In genomic region chr1:25443030-25443699, GRCh38 we compare ENCODE assay signal across 27 cellular contexts. TPM values are rescaled to one million over a fixed set of nuclear protein-coding genes. Genes with fewer than 3 reads are reported as not detected.
DNase-seq lines count a peak whose midpoint lies in the region; ATAC-seq, FAIRE-seq and TF ChIP-seq lines count a peak whose summit lies in the region.
"Had no signal": no experiment of that assay in that cellular context is flagged by ENCODE, and none has a peak within 500 bp of the region (broad histone marks: within the 10 kb centered on the region; RNA-seq: fewer than 3 reads in every experiment).

No MANE protein-coding gene starts in this region.

- RAD21 ChIA-PET in GM12878 (lab: Charles Lee; ENCODE audit: unreplicated experiment) = interaction anchor here (1.4 to 2.4 kb wide), 2 partner anchors 33 to 42 kb away, joined by 3 to 12 read pairs; no protein-coding TSS in a partner anchor

- 91% methylated on average over 4 of the region's 4 CpGs for WGBS in GM12878 (ENCODE audit: insufficient coverage, insufficient replicate concordance, low lambda C conversion rate, missing lambda C conversion rate)
- 80 to 89% (median 80%) methylated on average over 4 of the region's 4 CpGs for WGBS in psoas muscle, 3 donors

- FAIRE-seq in G401.6 (lab: Jason Lieb, UNC) (peak; percentile 28), GM12878 (lab: Jason Lieb, UNC) (peak; percentile 64)
- FAIRE-seq: A204.1, RCC 7860 had no signal

- H3K9me3 Mint-ChIP-seq in activated T-cell treated with anti-CD3 and anti-CD28 coated beads, Interleukin-2, amount 50 U/mL, for 24 hours = no peaks in the 10 kb centered on the region
- no peaks in the 10 kb centered on the region for H3K9me3 Mint-ChIP-seq in osteocyte (ENCODE audit: unreplicated experiment)
- H3K9me3 Mint-ChIP-seq: endodermal cell, nephron, WTC11 had no signal

- no peak overlapping the region for H3K4me3 Mint-ChIP-seq in activated T-cell treated with anti-CD3 and anti-CD28 coated beads, Interleukin-2, amount 50 U/mL, for 24 hours
- H3K4me3 Mint-ChIP-seq in osteocyte (ENCODE audit: unreplicated experiment) = no peak overlapping the region
- H3K4me3 Mint-ChIP-seq: CD14-positive monocyte, endodermal cell, nephron, WTC11 had no signal

- peaks cover 9% of the 10 kb centered on the region for H3K79me2 ChIP-seq in GM12878 (ENCODE audit: control insufficient read depth, insufficient read depth, low read length)

- H3K36me3 Mint-ChIP-seq in activated T-cell treated with anti-CD3 and anti-CD28 coated beads, Interleukin-2, amount 50 U/mL, for 24 hours (ENCODE audit: low read depth) = peaks cover 23% of the 10 kb centered on the region
- peaks cover 9% of the 10 kb centered on the region for H3K36me3 Mint-ChIP-seq in osteocyte (ENCODE audit: unreplicated experiment)

- no peak for TF ChIP-seq RAD21 in GM12878 (IDR thresholded peaks at IDR 0.05; ENCODE audit: insufficient read depth, low read depth, low read length)

- H3K4me3 ChIP-seq in GM12878 (no peak overlapping the region), psoas muscle (no peak overlapping the region), foreskin fibroblast (ENCODE audit: low read depth in 1 of 2, low read length in 2 of 2) (no peak overlapping the region)
- H3K4me3 ChIP-seq: hepatocyte, lung, mucosa of descending colon, ovary, SJSA1, skin epidermis had no signal

- BruUV-seq in GM12878 (replicated peaks; lab: Mats Ljungman, UMichigan) = no TSS peak

- in situ Hi-C loops in GM12878 (cut with MboI) = no loop called here

- no peaks in the 10 kb centered on the region; the same call in 2 of the 3 replicates for H3K9me3 ChIP-seq in GM12878 (replicated peaks; ENCODE audit: control insufficient read depth, insufficient read depth, low read length)
- no peaks in the 10 kb centered on the region for H3K9me3 ChIP-seq in psoas muscle
- H3K9me3 ChIP-seq: mucosa of descending colon, ovary, SJSA1 had no signal

- H3K27ac ChIP-seq in GM12878 (ENCODE audit: control insufficient read depth, insufficient read depth) = no peak overlapping the region
- H3K27ac ChIP-seq in psoas muscle = peak overlapping the region; percentile 8
- H3K27ac ChIP-seq: hepatocyte, ovary, SJSA1, skin epidermis had no signal

- H2AFZ ChIP-seq in GM12878 (ENCODE audit: control insufficient read depth, low read depth, low read length) = no peak overlapping the region
- H2AFZ ChIP-seq: hepatocyte had no signal

- ATAC-seq in GM12878 (no peak), psoas muscle (no peak)
- ATAC-seq: mucosa of descending colon; stimulated activated naive CD8-positive, alpha-beta T cell treated with anti-CD3 and anti-CD28 coated beads, Interleukin-15, Interleukin-2, amounts not matched to agents 100 U/mL and 50 U/mL, for 24 hours; WTC11 had no signal

- TF ChIP-seq POLR2A in GM12878 (IDR thresholded peaks at IDR 0.05; ENCODE audit: low read depth, low read length) = no peak

- no peaks in the 10 kb centered on the region for H3K36me3 ChIP-seq in GM12878 (ENCODE audit: control insufficient read depth in 2 of 2, insufficient read depth in 2 of 2, low read length in 1 of 2)
- H3K36me3 ChIP-seq in psoas muscle (ENCODE audit: insufficient read depth in 1 of 2, low read depth in 1 of 2) = peaks cover 5 to 18% of the 10 kb centered on the region in 2 donors
- H3K36me3 ChIP-seq: ovary had no signal

- H4K20me1 ChIP-seq in GM12878 (ENCODE audit: control insufficient read depth, insufficient read depth) = no peaks in the 10 kb centered on the region

- H3K4me2 ChIP-seq in GM12878 (ENCODE audit: control insufficient read depth, insufficient read depth) = no peak overlapping the region
- H3K4me2 ChIP-seq: hepatocyte had no signal

- no peak for DNase-seq in activated T-cell treated with anti-CD3 and anti-CD28 coated beads, Interleukin-2, amount 50 U/mL, for 24 hours
- DNase-seq in activated T-cell treated with anti-CD3 and anti-CD28 coated beads, Interleukin-2, amount 50 U/mL, for 1 hour = no peak
- DNase-seq in GM12878 (ENCODE audit: low read depth, low spot score) = no peak
- DNase-seq in psoas muscle = no peak
- DNase-seq in KG1 (lab: John Stamatoyannopoulos, UW) = no peak
- DNase-seq in osteocyte (ENCODE audit: extremely low spot score, unreplicated experiment) = no peak
- no peak for DNase-seq in foreskin fibroblast
- DNase-seq: activated CD4-positive, alpha-beta T cell treated with anti-CD3 and anti-CD28 coated beads, Interleukin-2, amount 50 U/mL, for 1 hour; dermis blood vessel endothelial cell; endodermal cell; GOT3; IMR-90; mucosa of descending colon; NCI-H1048; NCI-H1694; ovary; stimulated activated naive CD8-positive, alpha-beta T cell treated with anti-CD3 and anti-CD28 coated beads, Interleukin-15, Interleukin-2, amounts not matched to agents 100 U/mL and 50 U/mL, for 24 hours had no signal

- POLR2A ChIA-PET in GM12878 (lab: Charles Lee) = interaction anchor here (0.6 to 4.0 kb wide), 5 partner anchors 11 to 37 kb away, joined by 3 to 15 read pairs (median 3); no protein-coding TSS in a partner anchor

- CTCF ChIA-PET in GM12878 (lab: Yijun Ruan, JAX) = interaction anchor here (1.0 to 3.7 kb wide), 3 partner anchors 10 to 367 kb away, joined by 3 to 13 read pairs (median 3); no protein-coding TSS in a partner anchor

- TF ChIP-seq EP300 in GM12878 (IDR thresholded peaks at IDR 0.05; ENCODE audit: borderline replicate concordance in 1 of 2, control insufficient read depth in 1 of 2, low read depth in 2 of 2, low read length in 2 of 2) = no peak

- no peak for TF ChIP-seq CTCF in GM12878 (IDR thresholded peaks at IDR 0.05 in 2 of 3, conservative IDR thresholded peaks at IDR 0.05 in 1 of 3; ENCODE audit: control insufficient read depth in 2 of 3, extremely low read depth in 1 of 3, insufficient read depth in 1 of 3, low read depth in 3 of 3, low read length in 3 of 3)
- no peak for TF ChIP-seq CTCF in psoas muscle (IDR thresholded peaks at IDR 0.05)
- no peak for TF ChIP-seq CTCF in osteocyte (IDR thresholded peaks at IDR 0.05)
- no peak for TF ChIP-seq CTCF in foreskin fibroblast (IDR thresholded peaks at IDR 0.05; ENCODE audit: low read depth, low read length)

- H3K27me3 Mint-ChIP-seq in activated T-cell treated with anti-CD3 and anti-CD28 coated beads, Interleukin-2, amount 50 U/mL, for 24 hours = no peaks in the 10 kb centered on the region
- H3K27me3 Mint-ChIP-seq in osteocyte (ENCODE audit: unreplicated experiment) = no peaks in the 10 kb centered on the region

- no peaks in the 10 kb centered on the region for H3K27me3 ChIP-seq in GM12878 (replicated peaks in 1 of 2; ENCODE audit: control insufficient read depth in 2 of 2, insufficient read depth in 2 of 2, low read length in 1 of 2)
- no peaks in the 10 kb centered on the region for H3K27me3 ChIP-seq in psoas muscle (ENCODE audit: insufficient read depth in 3 of 3, low read length in 2 of 3)
- H3K27me3 ChIP-seq: hepatocyte, ovary, SJSA1 had no signal

- intact Hi-C loops in GM12878 (cut with micrococcal nuclease; ENCODE audit: unreplicated experiment) (no loop called here), psoas muscle (cut with DNase I) (no loop called here)

- H3K4me1 Mint-ChIP-seq in activated T-cell treated with anti-CD3 and anti-CD28 coated beads, Interleukin-2, amount 50 U/mL, for 24 hours (ENCODE audit: low read depth) = peaks cover 51% of the 10 kb centered on the region
- H3K4me1 Mint-ChIP-seq in osteocyte (ENCODE audit: unreplicated experiment) = peaks cover 23% of the 10 kb centered on the region

- peak overlapping the region; percentile 12 for H3K27ac Mint-ChIP-seq in activated T-cell treated with anti-CD3 and anti-CD28 coated beads, Interleukin-2, amount 50 U/mL, for 24 hours
- H3K27ac Mint-ChIP-seq in osteocyte (ENCODE audit: unreplicated experiment) = no peak overlapping the region
- H3K27ac Mint-ChIP-seq: endodermal cell, nephron, WTC11 had no signal

- H3K4me1 ChIP-seq in GM12878 (ENCODE audit: control insufficient read depth, insufficient read depth, low read length) (peaks cover 21% of the 10 kb centered on the region), psoas muscle (peaks cover 46% of the 10 kb centered on the region)
- H3K4me1 ChIP-seq: SJSA1 had no signal

- SMC1A ChIA-PET in GM12878 (lab: Charles Lee; ENCODE audit: uncharacterized antibody, unreplicated experiment) = interaction anchor here (1.0 to 2.8 kb wide), 5 partner anchors 8 to 44 kb away, joined by 3 to 11 read pairs (median 5); no protein-coding TSS in a partner anchor

- H3K9ac ChIP-seq in GM12878 (ENCODE audit: control insufficient read depth, insufficient read depth, low read length) = no peak overlapping the region

RNA-seq across cellular contexts. Expression of gene MACO1, which starts 12.5 kb away (rescaled TPM):
- total RNA-seq in GM12878 (2013; cell fraction: nucleolus; rRNA removed) = 15.8 and 15.9 TPM in 2 replicates
- total RNA-seq in GM12878 (2014; rRNA removed) (11.8 and 12.8 TPM in 2 replicates), GM12878 (2014; rRNA removed; fragmentation: Illumina TruSeq; extraction: Trizol) (15.6 and 16.0 TPM in 2 replicates), GM12878 (2021) (14.8 TPM in 2 replicates), psoas muscle (10 to 100 TPM; 22.7 to 49.7 (median 30.8) TPM), osteocyte (30.7 and 30.9 TPM in 2 replicates)
- polyA plus RNA-seq in GM12878 (2011; ENCODE audit: low read depth) = 7.9 TPM
- polyA plus RNA-seq in GM12878 (2011; rRNA removed) (19.8 and 23.0 TPM in 2 replicates), GM12878 (2014; fragmentation: Illumina TruSeq; extraction: Trizol) (14.6 and 20.8 TPM in 2 replicates), GM12878 (2014; fragmentation: Nextera tagmentation; extraction: Ambion mirVana) (1 to 10 TPM; 3.2 to 4.2 TPM), GM12878 (2014; rRNA removed) (8.4 and 8.8 TPM in 2 replicates), GM12878 (2016; fragmentation: Nextera tagmentation; extraction: Ambion mirVana) (1 to 10 TPM; 8.1 to 8.4 TPM), psoas muscle (10 to 100 TPM in 2 of 3 donors, 1 to 10 TPM in 1; 8.8 to 40.5 (median 34.9) TPM)
- 10.3 and 10.7 TPM in 2 replicates for polyA plus RNA-seq in GM12878 (2011; cell fraction: cytosol; rRNA removed)
- 9.7 and 13.5 TPM in 2 replicates for polyA plus RNA-seq in GM12878 (2011; cell fraction: nucleus; rRNA removed)
- polyA plus RNA-seq in GM12878 (2012) = 9.4 and 11.5 TPM in 2 replicates
- 10.9 and 12.6 TPM in 2 replicates for polyA minus RNA-seq in GM12878 (2011; rRNA and poly(A)+ RNA removed)
- polyA minus RNA-seq in GM12878 (2011; cell fraction: cytosol; rRNA and poly(A)+ RNA removed) = 6.0 and 7.1 TPM in 2 replicates
- polyA minus RNA-seq in GM12878 (2011; cell fraction: nucleus; rRNA and poly(A)+ RNA removed) = 4.0 and 5.2 TPM in 2 replicates

RNA-seq across cellular contexts. Expression of gene RHCE, which starts 22.5 kb away (rescaled TPM):
- 0.48 and 1.2 TPM in 2 replicates for total RNA-seq in GM12878 (2013; cell fraction: nucleolus; rRNA removed)
- total RNA-seq in GM12878 (2014; rRNA removed) (0.28 and 0.44 TPM in 2 replicates), GM12878 (2014; rRNA removed; fragmentation: Illumina TruSeq; extraction: Trizol) (0.27 TPM in 1 of 2 replicates, not detected in the other), GM12878 (2021) (0.18 TPM in 1 of 2 replicates, not detected in the other), psoas muscle (1 to 10 TPM in 3 of 4 donors, under 1 TPM in 1; 0.66 to 2.0 (median 1.1) TPM), osteocyte (0.40 and 0.71 TPM in 2 replicates)
- polyA plus RNA-seq in GM12878 (2011; ENCODE audit: low read depth) = 0.35 TPM
- polyA plus RNA-seq in GM12878 (2011; rRNA removed) (0.41 and 0.42 TPM in 2 replicates), GM12878 (2014; fragmentation: Illumina TruSeq; extraction: Trizol) (0.12 and 1.1 TPM in 2 replicates), GM12878 (2014; fragmentation: Nextera tagmentation; extraction: Ambion mirVana) (under 1 TPM in 1 of 2 experiments, not detected in 1; 0.07 TPM), GM12878 (2014; rRNA removed) (0.06 and 0.10 TPM in 2 replicates), GM12878 (2016; fragmentation: Nextera tagmentation; extraction: Ambion mirVana) (under 1 TPM in 1 of 2 experiments, not detected in 1; 0.33 TPM), psoas muscle (under 1 TPM in 2 of 3 donors, not detected in 1; 0.22 to 0.23 TPM)
- 0.65 and 0.69 TPM in 2 replicates for polyA plus RNA-seq in GM12878 (2011; cell fraction: cytosol; rRNA removed)
- polyA plus RNA-seq in GM12878 (2011; cell fraction: nucleus; rRNA removed) = 0.79 and 0.82 TPM in 2 replicates
- polyA plus RNA-seq in GM12878 (2012) = 0.30 and 0.48 TPM in 2 replicates
- 0.37 and 1.0 TPM in 2 replicates for polyA minus RNA-seq in GM12878 (2011; rRNA and poly(A)+ RNA removed)
- not detected in 2 replicates for polyA minus RNA-seq in GM12878 (2011; cell fraction: cytosol; rRNA and poly(A)+ RNA removed)
- 0.29 and 0.73 TPM in 2 replicates for polyA minus RNA-seq in GM12878 (2011; cell fraction: nucleus; rRNA and poly(A)+ RNA removed)
